28 cellular contexts compared by ENCODE assay signal in genomic region chr2:5330961-5331360, GRCh38.
"Had no signal": no experiment of that assay in that cellular context is flagged by ENCODE, and none has a peak within 500 bp of the region (broad histone marks: within the 10 kb centered on the region; RNA-seq: fewer than 3 reads in every experiment).

No MANE protein-coding gene starts in this region.

- H3K27ac Mint-ChIP-seq: activated CD8-positive, alpha-beta T cell treated with anti-CD3 and anti-CD28 coated beads, Interleukin-2, amount 10 ng/mL, durations not matched to agents 7 days and 5 days; activated naive CD8-positive, alpha-beta T cell treated with anti-CD3 and anti-CD28 coated beads, Interleukin-2, amount 10 ng/mL, durations not matched to agents 7 days and 5 days; T-helper 1 cell treated with Interleukin-12 subunit alpha and Interleukin-12 subunit beta and Interleukin-4 antibody, amounts not matched to agents 30 μg/mL and 1 μg/mL, for 36 hours had no signal

- H3K9me3 ChIP-seq: adrenal gland, MG63, Peyer's patch, SJSA1 had no signal

- H3K4me3 Mint-ChIP-seq: activated CD8-positive, alpha-beta T cell treated with anti-CD3 and anti-CD28 coated beads, Interleukin-2, amount 10 ng/mL, durations not matched to agents 7 days and 5 days; activated naive CD8-positive, alpha-beta T cell treated with anti-CD3 and anti-CD28 coated beads, Interleukin-2, amount 10 ng/mL, durations not matched to agents 7 days and 5 days; T-helper 1 cell treated with Interleukin-12 subunit alpha and Interleukin-12 subunit beta and Interleukin-4 antibody, amounts not matched to agents 30 μg/mL and 1 μg/mL, for 36 hours had no signal

- H3K27me3 Mint-ChIP-seq: activated naive CD8-positive, alpha-beta T cell treated with anti-CD3 and anti-CD28 coated beads, Interleukin-2, amount 10 ng/mL, durations not matched to agents 7 days and 5 days had no signal

- H3K4me2 ChIP-seq: KMS-11 had no signal

- H3K9ac ChIP-seq: KMS-11 had no signal

- DNase-seq: activated CD4-positive, alpha-beta T cell treated with anti-CD3 and anti-CD28 coated beads for 4 hours; activated CD8-positive, alpha-beta memory T cell treated with anti-CD3 and anti-CD28 coated beads, Interleukin-2, amount 50 U/mL, for 48 hours; activated CD8-positive, alpha-beta T cell treated with anti-CD3 and anti-CD28 coated beads, Interleukin-2, amount 10 ng/mL, durations not matched to agents 7 days and 5 days; activated naive CD4-positive, alpha-beta T cell treated with anti-CD3 and anti-CD28 coated beads, Interleukin-2, amount 50 U/mL, for 16 hours; activated naive CD8-positive, alpha-beta T cell treated with anti-CD3 and anti-CD28 coated beads, Interleukin-2, amount 10 ng/mL, durations not matched to agents 7 days and 5 days; activated T-cell treated with anti-CD3 and anti-CD28 coated beads, Interleukin-2, amount 50 U/mL, for 1 hour; adrenal gland; anterior cingulate cortex; caudate nucleus; MG63; MV-4-11; NCI-H1092 treated with DMSO at 0.1 percent for 48 hours; NCI-H1417 treated with DMSO at 0.1 percent for 48 hours; NCI-H1694; NCI-H2029; NCI-H2107; NCI-H2171 treated with DMSO at 0.1 percent for 48 hours; NCI-H226; NCI-H526; NCI-H774; NK-92 treated with Interleukin-12 subunit alpha and Interleukin-12 subunit beta, amount 100 ng/mL, for 24 hours; OCI-M1; Peyer's patch; SHP77; SW 1271 had no signal

- H3K36me3 ChIP-seq: adrenal gland, MG63, Peyer's patch, SJSA1 had no signal

- H3K4me1 ChIP-seq: adrenal gland, Peyer's patch, SJSA1 had no signal

- H3K4me3 ChIP-seq: adrenal gland, MG63, Peyer's patch, SJSA1 had no signal

- H3K4me1 Mint-ChIP-seq: activated naive CD8-positive, alpha-beta T cell treated with anti-CD3 and anti-CD28 coated beads, Interleukin-2, amount 10 ng/mL, durations not matched to agents 7 days and 5 days had no signal

- H3K27ac ChIP-seq: adrenal gland, KMS-11, Peyer's patch, SJSA1 had no signal

- H3K27me3 ChIP-seq: adrenal gland, MG63, Peyer's patch, SJSA1 had no signal

- H3K9me3 Mint-ChIP-seq: activated naive CD8-positive, alpha-beta T cell treated with anti-CD3 and anti-CD28 coated beads, Interleukin-2, amount 10 ng/mL, durations not matched to agents 7 days and 5 days; T-helper 1 cell treated with Interleukin-12 subunit alpha and Interleukin-12 subunit beta and Interleukin-4 antibody, amounts not matched to agents 30 μg/mL and 1 μg/mL, for 36 hours had no signal

- H3K36me3 Mint-ChIP-seq: activated naive CD8-positive, alpha-beta T cell treated with anti-CD3 and anti-CD28 coated beads, Interleukin-2, amount 10 ng/mL, durations not matched to agents 7 days and 5 days had no signal
